ENCODE assay signal across 1 cellular context in genomic region chr20:4942336-4942735, GRCh38.
TF ChIP-seq lines count a peak whose summit lies in the region.

No MANE protein-coding gene starts in this region.

TF ChIP-seq in SK-N-SH, 30 proteins besides CTCF, POLR2A, EP300 and RAD21 (continued from another document):
- TF ChIP-seq MEF2A (IDR thresholded peaks at IDR 0.05; ENCODE audit: borderline replicate concordance, low read depth) (no peak), MAX (IDR thresholded peaks at IDR 0.05; ENCODE audit: low read depth) (no peak), RCOR1 (IDR thresholded peaks at IDR 0.05; ENCODE audit: low read length) (no peak), NRF1 (IDR thresholded peaks at IDR 0.05; ENCODE audit: low read depth, low read length) (no peak), NFIC (IDR thresholded peaks at IDR 0.05; ENCODE audit: borderline replicate concordance) (no peak), CHD2 (IDR thresholded peaks at IDR 0.05; ENCODE audit: low read length, partially characterized antibody) (no peak), SIN3A (IDR thresholded peaks at IDR 0.05; ENCODE audit: borderline replicate concordance, low read depth, low read length) (no peak), EZH2phosphoT487 (IDR thresholded peaks at IDR 0.05; ENCODE audit: borderline replicate concordance, low read depth) (no peak), REST (IDR thresholded peaks at IDR 0.05; ENCODE audit: low read depth, low read length) (no peak), TCF12 (IDR thresholded peaks at IDR 0.05) (no peak), FOSL2 (IDR thresholded peaks at IDR 0.05; ENCODE audit: borderline replicate concordance, low read depth) (no peak), GATA2 (CRISPR knock-in tag; IDR thresholded peaks at IDR 0.05) (no peak), USF2 (IDR thresholded peaks at IDR 0.05; ENCODE audit: borderline replicate concordance, low read depth, low read length) (no peak), ELF1 (IDR thresholded peaks at IDR 0.05) (no peak), SMC3 (IDR thresholded peaks at IDR 0.05; ENCODE audit: low read depth, low read length) (no peak), USF1 (IDR thresholded peaks at IDR 0.05; ENCODE audit: borderline replicate concordance, low read depth) (no peak)
